ENCODE assay signal across 22 cellular contexts in genomic region chr16:85810097-85810741, GRCh38. TPM values are rescaled to one million over a fixed set of nuclear protein-coding genes. Genes with fewer than 3 reads are reported as not detected.
DNase-seq lines count a peak whose midpoint lies in the region; ATAC-seq and TF ChIP-seq lines count a peak whose summit lies in the region.
"Had no signal": no experiment of that assay in that cellular context is flagged by ENCODE, and none has a peak within 500 bp of the region (broad histone marks: within the 10 kb centered on the region; RNA-seq: fewer than 3 reads in every experiment).

No MANE protein-coding gene starts in this region.

- H3K9me2 ChIP-seq in hepatocyte (replicated peaks; ENCODE audit: insufficient read depth), result no peaks in the 10 kb centered on the region

- ATAC-seq in Right ventricle myocardium inferior (peak; percentile 3), left cardiac atrium (no peak), mucosa of descending colon (peak; percentile 26), GM21381 (IDR thresholded peaks at IDR 0.05; ENCODE audit: unreplicated experiment) (no peak)
- ATAC-seq in stimulated activated memory B cell treated with anti-CD40 and anti-IgM and Interleukin-4, amounts not matched to agents 10 μg/mL and 1 μg/mL and 100 μg/mL, for 72 hours, result peak; percentile 34
- ATAC-seq: HCT116 had no signal

- H3K4me1 ChIP-seq in mucosa of descending colon (ENCODE audit: low read depth) (no peaks in the 10 kb centered on the region), stomach (no peaks in the 10 kb centered on the region), hepatocyte (ENCODE audit: insufficient read depth) (no peaks in the 10 kb centered on the region)
- H3K4me1 ChIP-seq: SJSA1 had no signal

- peaks cover 10% of the 10 kb centered on the region for H3K36me3 ChIP-seq in mucosa of descending colon (ENCODE audit: low read depth)
- H3K36me3 ChIP-seq in stomach, result peaks cover 21 to 22% (median 22%) of the 10 kb centered on the region in 4 donors
- H3K36me3 ChIP-seq in hepatocyte (replicated peaks; ENCODE audit: insufficient read depth, low read depth), result no peaks in the 10 kb centered on the region

- no peak overlapping the region for H3K27ac Mint-ChIP-seq in chondrocyte (ENCODE audit: unreplicated experiment)
- no peak overlapping the region for H3K27ac Mint-ChIP-seq in stimulated activated memory B cell treated with anti-CD40 and anti-IgM and Interleukin-4, amounts not matched to agents 10 μg/mL and 1 μg/mL and 100 μg/mL, for 72 hours
- H3K27ac Mint-ChIP-seq: CD4-positive, alpha-beta T cell had no signal

- TF ChIP-seq CTCF in chondrocyte (IDR thresholded peaks at IDR 0.05) (no peak), mucosa of descending colon (IDR thresholded peaks at IDR 0.05) (no peak), stomach (IDR thresholded peaks at IDR 0.05) (no peak), hepatocyte (IDR thresholded peaks at IDR 0.05; ENCODE audit: poor library complexity) (no peak)

- H3K4me3 Mint-ChIP-seq in chondrocyte (ENCODE audit: unreplicated experiment), result no peak overlapping the region
- H3K4me3 Mint-ChIP-seq in stimulated activated memory B cell treated with anti-CD40 and anti-IgM and Interleukin-4, amounts not matched to agents 10 μg/mL and 1 μg/mL and 100 μg/mL, for 72 hours, result no peak overlapping the region
- H3K4me3 Mint-ChIP-seq: CD4-positive, alpha-beta T cell had no signal

- H3K4me3 ChIP-seq in mucosa of descending colon (no peak overlapping the region), stomach (no peak overlapping the region), hepatocyte (no peak overlapping the region)
- H3K4me3 ChIP-seq: BLaER1, K562, PC-9, SJSA1 had no signal

- DNase-seq in Right ventricle myocardium inferior (ENCODE audit: missing footprints) (no peak), left cardiac atrium (no peak), chondrocyte (ENCODE audit: low spot score) (peak; percentile 75), mucosa of descending colon (no peak), stomach (no peak), hepatocyte (ENCODE audit: low spot score) (no peak)
- DNase-seq: CD4-positive, alpha-beta T cell; MV-4-11; NCI-H1105; NCI-H1436 treated with DMSO at 0.1 percent for 48 hours; NCI-H187 treated with DMSO at 0.1 percent for 48 hours; NCI-H2107; NCI-H524; NCI-H774; PC-9 had no signal

- H3K27me3 ChIP-seq in stomach, result peaks cover 0 to 37% (median 0%) of the 10 kb centered on the region in 3 donors
- no peaks in the 10 kb centered on the region for H3K27me3 ChIP-seq in hepatocyte
- H3K27me3 ChIP-seq: SJSA1 had no signal

- H3K27ac ChIP-seq in stomach, result no peak overlapping the region
- H3K27ac ChIP-seq in hepatocyte, result no peak overlapping the region
- H3K27ac ChIP-seq: BLaER1, PC-9, SJSA1 had no signal

- H2AFZ ChIP-seq in hepatocyte, result no peak overlapping the region
- H2AFZ ChIP-seq: PC-9 had no signal

- no peaks in the 10 kb centered on the region for H4K20me1 ChIP-seq in hepatocyte (ENCODE audit: insufficient read depth, poor library complexity, severe bottlenecking)

- TF ChIP-seq POLR2A in stomach (IDR thresholded peaks at IDR 0.05), result no peak

- no peaks in the 10 kb centered on the region for H3K79me2 ChIP-seq in hepatocyte

- H3K27me3 Mint-ChIP-seq in chondrocyte (ENCODE audit: low read depth), result peaks cover 31% of the 10 kb centered on the region
- peaks cover 30% of the 10 kb centered on the region for H3K27me3 Mint-ChIP-seq in stimulated activated memory B cell treated with anti-CD40 and anti-IgM and Interleukin-4, amounts not matched to agents 10 μg/mL and 1 μg/mL and 100 μg/mL, for 72 hours

- H3K4me2 ChIP-seq in hepatocyte, result no peak overlapping the region
- H3K4me2 ChIP-seq: PC-9 had no signal

- no peaks in the 10 kb centered on the region for H3K9me3 ChIP-seq in mucosa of descending colon
- H3K9me3 ChIP-seq in stomach, result no peaks in the 10 kb centered on the region
- no peaks in the 10 kb centered on the region for H3K9me3 ChIP-seq in hepatocyte (ENCODE audit: low read depth)
- H3K9me3 ChIP-seq: SJSA1 had no signal

- peaks cover 13% of the 10 kb centered on the region for H3K36me3 Mint-ChIP-seq in chondrocyte (ENCODE audit: low read depth)
- peaks cover 26% of the 10 kb centered on the region for H3K36me3 Mint-ChIP-seq in stimulated activated memory B cell treated with anti-CD40 and anti-IgM and Interleukin-4, amounts not matched to agents 10 μg/mL and 1 μg/mL and 100 μg/mL, for 72 hours

- 74 to 80% (median 76%) methylated on average over 13 of the region's 13 CpGs for WGBS in stomach, 5 donors
- WGBS in hepatocyte (ENCODE audit: low lambda C conversion rate, missing lambda C conversion rate), result 86% methylated on average over 10 of the region's 13 CpGs

- no peak for TF ChIP-seq EP300 in stomach (IDR thresholded peaks at IDR 0.05)

- intact Hi-C loops in Right ventricle myocardium inferior (cut with DNase I) (no loop called here), left cardiac atrium (cut with DNase I) (no loop called here), mucosa of descending colon (cut with DNase I, micrococcal nuclease) (no loop called here), stomach (cut with DNase I; ENCODE audit: low total_unique reads) (loop anchor here (10.0 kb wide), 1 partner anchor 75 kb away; no protein-coding TSS in a partner anchor)

- H3K9me3 Mint-ChIP-seq in chondrocyte (ENCODE audit: low read depth), result no peaks in the 10 kb centered on the region
- H3K9me3 Mint-ChIP-seq in stimulated activated memory B cell treated with anti-CD40 and anti-IgM and Interleukin-4, amounts not matched to agents 10 μg/mL and 1 μg/mL and 100 μg/mL, for 72 hours, result no peaks in the 10 kb centered on the region
- H3K9me3 Mint-ChIP-seq: CD4-positive, alpha-beta T cell had no signal

- no peaks in the 10 kb centered on the region for H3K4me1 Mint-ChIP-seq in chondrocyte (ENCODE audit: low read depth)
- H3K4me1 Mint-ChIP-seq in stimulated activated memory B cell treated with anti-CD40 and anti-IgM and Interleukin-4, amounts not matched to agents 10 μg/mL and 1 μg/mL and 100 μg/mL, for 72 hours, result no peaks in the 10 kb centered on the region

RNA-seq across cellular contexts. Expression of gene COX4I1, which starts 10.7 kb away (rescaled TPM):
- total RNA-seq in Right ventricle myocardium inferior (2,129 TPM), left cardiac atrium (1,000 to 10,000 TPM; 1,590 to 1,597 TPM), chondrocyte (341 to 345 TPM (median 344 TPM) in 3 replicates), mucosa of descending colon (1,000 to 10,000 TPM in 2 of 3 donors, 100 to 1,000 TPM in 1; 793 to 1,140 (median 1,020) TPM), stomach (100 to 1,000 TPM in 4 of 5 donors, 10 to 100 TPM in 1; 57.2 to 703 (median 434) TPM), hepatocyte (449 and 496 TPM in 2 replicates)
- polyA plus RNA-seq in stomach (1,000 to 10,000 TPM; 1,255 to 1,368 (median 1,353) TPM), hepatocyte (655 and 694 TPM in 2 replicates)

RNA-seq across cellular contexts. Expression of gene EMC8, which starts 10.9 kb away (rescaled TPM):
- total RNA-seq in Right ventricle myocardium inferior (25.8 TPM), left cardiac atrium (10 to 100 TPM; 18.6 to 24.4 TPM), chondrocyte (26.3 to 30.1 TPM (median 27.4 TPM) in 3 replicates), mucosa of descending colon (10 to 100 TPM; 27.7 to 31.0 (median 30.2) TPM), stomach (10 to 100 TPM in 4 of 5 donors, 1 to 10 TPM in 1; 1.8 to 38.8 (median 20.0) TPM), hepatocyte (35.0 and 40.6 TPM in 2 replicates)
- polyA plus RNA-seq in stomach (10 to 100 TPM; 10.5 to 18.0 (median 11.3) TPM), hepatocyte (46.5 and 50.6 TPM in 2 replicates)

RNA-seq across cellular contexts. Expression of gene C16orf74, which starts 59.3 kb away (rescaled TPM):
- total RNA-seq in Right ventricle myocardium inferior (0.95 TPM), left cardiac atrium (1 to 10 TPM; 2.3 to 2.6 TPM), chondrocyte (0.82 to 1.6 TPM (median 1.0 TPM) in 3 replicates), mucosa of descending colon (1 to 10 TPM in 2 of 3 donors, under 1 TPM in 1; 0.73 to 1.3 (median 1.0) TPM), stomach (10 to 100 TPM in 1 of 5 donors, 1 to 10 TPM in 2, not detected in 2; 1.1 to 24.9 (median 2.9) TPM), hepatocyte (1.4 and 5.3 TPM in 2 replicates)
- polyA plus RNA-seq in stomach (10 to 100 TPM in 1 of 3 donors, 1 to 10 TPM in 1, not detected in 1; 4.6 to 12.4 TPM), hepatocyte (7.8 and 11.5 TPM in 2 replicates)
- total RNA-seq: K562, LHCN-M2 had no signal
- polyA plus RNA-seq: K562 had no signal

Comparison
In these comparisons a context has a peak if more than half of its experiments do, and no peak if none do; other contexts are left out.
1. ATAC-seq: peak in Right ventricle myocardium inferior (single experiment), mucosa of descending colon (single experiment) and stimulated activated memory B cell treated with anti-CD40 and anti-IgM and Interleukin-4, amounts not matched to agents 10 μg/mL and 1 μg/mL and 100 μg/mL, for 72 hours (single experiment); none in left cardiac atrium (0 of 2) and GM21381 (single experiment).